In genomic region chr22:39526736-39527171, GRCh38 we compare ENCODE assay signal across 10 cellular contexts. TPM values are rescaled to one million over a fixed set of nuclear protein-coding genes. Genes with fewer than 3 reads are reported as not detected.
DNase-seq lines count a peak whose midpoint lies in the region; ATAC-seq and TF ChIP-seq lines count a peak whose summit lies in the region.
"Had no signal": no experiment of that assay in that cellular context is flagged by ENCODE, and none has a peak within 500 bp of the region (broad histone marks: within the 10 kb centered on the region; RNA-seq: fewer than 3 reads in every experiment).

No MANE protein-coding gene starts in this region.

- CTCF ChIA-PET in RWPE1 (lab: Yijun Ruan, JAX): interaction anchor here (0.5 to 0.7 kb wide), 2 partner anchors 11 to 659 kb away, joined by 3 read pairs; no protein-coding TSS in a partner anchor

- H3K9me3 ChIP-seq in esophagus muscularis mucosa: no peaks in the 10 kb centered on the region
- H3K9me3 ChIP-seq in thymus (ENCODE audit: control insufficient read depth): no peaks in the 10 kb centered on the region

- ATAC-seq in HG03280 (IDR thresholded peaks at IDR 0.05; ENCODE audit: unreplicated experiment): no peak

- no peak for TF ChIP-seq CTCF in RWPE1 (conservative IDR thresholded peaks at IDR 0.05; ENCODE audit: low read depth)
- no peak for TF ChIP-seq CTCF in esophagus muscularis mucosa (IDR thresholded peaks at IDR 0.05)

- intact Hi-C loops in esophagus muscularis mucosa (cut with DNase I): loop anchor here (10.0 kb wide), 3 partner anchors 92 to 352 kb away; partner anchors contain the start of gene SYNGR1

- no peak for TF ChIP-seq EP300 in esophagus muscularis mucosa (IDR thresholded peaks at IDR 0.05)

- H3K4me3 ChIP-seq in esophagus muscularis mucosa (no peak overlapping the region), thymus (ENCODE audit: low read length) (no peak overlapping the region)

- H3K4me1 ChIP-seq in esophagus muscularis mucosa: peaks cover 80 to 100% (median 98%) of the 10 kb centered on the region in 4 donors
- peaks cover 43% of the 10 kb centered on the region for H3K4me1 ChIP-seq in thymus (ENCODE audit: control insufficient read depth, insufficient read depth, low read length)

- DNase-seq in activated effector memory CD4-positive, alpha-beta T cell treated with anti-CD3 and anti-CD28 coated beads, Interleukin-2, amount 50 U/mL, for 16 hours: peak; percentile 75
- no peak for DNase-seq in activated effector memory CD4-positive, alpha-beta T cell treated with Interleukin-2 at 50 U/mL for 16 hours
- DNase-seq in RWPE1 (ENCODE audit: low spot score): no peak
- no peak for DNase-seq in esophagus muscularis mucosa (ENCODE audit: extremely low spot score)
- no peak for DNase-seq in ecto neural progenitor cell (ENCODE audit: low spot score)
- no peak for DNase-seq in HT-29 (ENCODE audit: low spot score)
- DNase-seq: NCI-H1417 had no signal

- TF ChIP-seq POLR2A in esophagus muscularis mucosa (IDR thresholded peaks at IDR 0.05; ENCODE audit: low read depth): no peak

- H3K27me3 ChIP-seq in esophagus muscularis mucosa: no peaks in the 10 kb centered on the region
- H3K27me3 ChIP-seq in thymus (ENCODE audit: control insufficient read depth, insufficient read depth): no peaks in the 10 kb centered on the region

- 50% methylated on average over 3 of the region's 4 CpGs for WGBS in esophagus muscularis mucosa
- WGBS in thymus: 34% methylated on average over 4 of the region's 4 CpGs

- POLR2A ChIA-PET in RWPE1 (lab: Yijun Ruan, JAX; ENCODE audit: low non-redundant PET): no interaction called here

- peaks cover 14 to 72% (median 60%) of the 10 kb centered on the region in 4 donors for H3K36me3 ChIP-seq in esophagus muscularis mucosa
- H3K36me3 ChIP-seq in thymus (ENCODE audit: control insufficient read depth, insufficient read depth): peaks cover 55% of the 10 kb centered on the region

- H3K27ac ChIP-seq in RWPE1 (peak overlapping the region; percentile 98), esophagus muscularis mucosa (replicated peaks in 1 of 4) (peak overlapping the region; percentile 65 to 99 (median 82)), thymus (ENCODE audit: low read depth) (peak overlapping the region; percentile 47)

RNA-seq across cellular contexts. Expression of gene RPS19BP1, which starts 5.8 kb away (rescaled TPM):
- 100 to 1,000 TPM; 158 to 202 (median 177) TPM for total RNA-seq in esophagus muscularis mucosa
- polyA plus RNA-seq in thymus: 127 TPM
- 250 and 300 TPM in 2 replicates for total RNA-seq in HT-29 (2014; rRNA removed; shearing (Covaris generic))

RNA-seq across cellular contexts. Expression of gene ATF4, which starts 6.4 kb away (rescaled TPM):
- total RNA-seq in esophagus muscularis mucosa: 100 to 1,000 TPM; 516 to 895 (median 721) TPM
- polyA plus RNA-seq in thymus: 520 TPM
- 314 and 320 TPM in 2 replicates for total RNA-seq in HT-29 (2014; rRNA removed; shearing (Covaris generic))

RNA-seq across cellular contexts. Expression of gene MIEF1, which starts 24.7 kb away (rescaled TPM):
- 10 to 100 TPM; 19.7 to 21.7 (median 20.9) TPM for total RNA-seq in esophagus muscularis mucosa
- polyA plus RNA-seq in thymus: 8.7 TPM
- total RNA-seq in HT-29 (2014; rRNA removed; shearing (Covaris generic)): 16.9 and 19.0 TPM in 2 replicates

RNA-seq across cellular contexts. Expression of gene CACNA1I, which starts 43.8 kb away (rescaled TPM):
- total RNA-seq in esophagus muscularis mucosa: under 1 TPM in 3 of 4 donors, not detected in 1; under 0.01 to 0.39 (median 0.33) TPM
- polyA plus RNA-seq in thymus: 0.68 TPM
- 0.03 TPM in 1 of 2 replicates, not detected in the other for total RNA-seq in HT-29 (2014; rRNA removed; shearing (Covaris generic))
- total RNA-seq: myocyte had no signal

Comparison
In these comparisons a context has a peak if more than half of its experiments do, and no peak if none do; other contexts are left out.
1. H3K27ac ChIP-seq: peak in every context shown above with its lines; median percentile 98 in RWPE1; 82 in esophagus muscularis mucosa; 47 in thymus.